In the genomic region with DNA sequence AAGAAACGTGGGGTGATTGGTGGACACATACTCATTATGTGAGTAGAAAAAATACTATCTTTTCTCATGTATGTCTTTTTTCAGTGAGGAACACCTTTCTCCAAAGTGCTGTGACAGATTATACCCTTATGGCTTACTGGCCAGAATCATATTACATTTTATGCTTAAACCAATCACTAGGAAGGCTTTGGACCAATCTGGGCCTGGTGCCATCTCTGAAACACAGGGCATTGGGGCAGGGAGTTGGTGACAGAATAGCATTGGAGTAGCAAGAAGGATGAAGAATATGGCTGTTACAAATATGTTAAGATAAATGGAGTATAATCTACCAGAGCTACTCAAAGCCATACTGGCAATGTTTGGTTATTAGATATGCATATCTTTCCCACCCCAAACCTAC, we compare ENCODE assay signal across 24 cellular contexts. TPM values are rescaled to one million over a fixed set of nuclear protein-coding genes. Genes with fewer than 3 reads are reported as not detected.
A peak's percentile ranks its signal among the peaks of the same experiment; 100 is the strongest.
DNase-seq lines count a peak whose midpoint lies in the region; ATAC-seq, FAIRE-seq and TF ChIP-seq lines count a peak whose summit lies in the region.
"Had no signal": no experiment of that assay in that cellular context is flagged by ENCODE, and none has a peak within 500 bp of the region (broad histone marks: within the 10 kb centered on the region; RNA-seq: fewer than 3 reads in every experiment).

No MANE protein-coding gene starts in this region.

- intact Hi-C loops in right lobe of liver (cut with DNase I) (no loop called here), HepG2 (cut with micrococcal nuclease; ENCODE audit: unreplicated experiment) (no loop called here), gastrocnemius medialis (cut with DNase I; ENCODE audit: low total_unique reads) (no loop called here), kidney (cut with DNase I) (no loop called here)
- intact Hi-C loops in dendritic cell treated with granulocyte-macrophage colony-stimulating factor and Interleukin-4, amounts not matched to agents 40 ng/mL and 50 ng/mL, for 4 days (cut with micrococcal nuclease), result no loop called here

- H4K20me1 ChIP-seq in HepG2 (ENCODE audit: insufficient read depth, low read length), result peaks cover 65% of the 10 kb centered on the region

- 18% methylated on average over 1 of the region's 1 CpG for WGBS in right lobe of liver (ENCODE audit: insufficient coverage, low coverage, low lambda C conversion rate, missing lambda C conversion rate)
- 97% methylated on average over 1 of the region's 1 CpG for WGBS in HepG2 (ENCODE audit: low lambda C conversion rate)
- no CpG with 5 or more reads among the region's 1 CpG for WGBS in HUES64

- no peak overlapping the region for H3K4me3 Mint-ChIP-seq in dendritic cell treated with granulocyte-macrophage colony-stimulating factor and Interleukin-4, amounts not matched to agents 40 ng/mL and 50 ng/mL, for 4 days
- H3K4me3 Mint-ChIP-seq: activated CD8-positive, alpha-beta T cell treated with anti-CD3 and anti-CD28 coated beads for 36 hours; activated naive CD8-positive, alpha-beta T cell treated with anti-CD3 and anti-CD28 coated beads for 36 hours; brain; immature natural killer cell had no signal

- FAIRE-seq in HepG2 (lab: Jason Lieb, UNC) (no peak), kidney (lab: Jason Lieb, UNC) (no peak)

- no peak overlapping the region for H3K27ac ChIP-seq in right lobe of liver
- no peak overlapping the region for H3K27ac ChIP-seq in HepG2 (ENCODE audit: extremely low read length, insufficient read depth, low read length)
- peak overlapping the region; percentile 76 for H3K27ac ChIP-seq in HUES64 (ENCODE audit: low read depth, low read length)
- H3K27ac ChIP-seq in gastrocnemius medialis, result peak overlapping the region; percentile 77 to 98 (median 96)
- H3K27ac ChIP-seq in kidney (ENCODE audit: low read depth in 2 of 2, low read length in 2 of 2), result no peak overlapping the region

- H3K4me3 ChIP-seq in right lobe of liver (no peak overlapping the region), HepG2 (replicated peaks in 1 of 3; ENCODE audit: insufficient read depth in 1 of 3, low read depth in 2 of 3, low read length in 3 of 3) (no peak overlapping the region), HUES64 (ENCODE audit: low read length) (no peak overlapping the region; the same call in 1 of the 2 replicates), gastrocnemius medialis (peak overlapping the region in 1 of 4 donors; percentile 1), kidney (ENCODE audit: low read length in 2 of 2) (no peak overlapping the region)
- H3K4me3 ChIP-seq: MG63, spleen, upper lobe of left lung had no signal

- H3K27me3 ChIP-seq in right lobe of liver, result no peaks in the 10 kb centered on the region
- no peaks in the 10 kb centered on the region for H3K27me3 ChIP-seq in HepG2 (ENCODE audit: control insufficient read depth in 1 of 2, insufficient read depth in 2 of 2, low read length in 2 of 2)
- no peaks in the 10 kb centered on the region for H3K27me3 ChIP-seq in HUES64 (ENCODE audit: insufficient read depth, low read length)
- no peaks in the 10 kb centered on the region for H3K27me3 ChIP-seq in gastrocnemius medialis
- H3K27me3 ChIP-seq: MG63, spleen, upper lobe of left lung had no signal

- H3K9ac ChIP-seq in HepG2 (ENCODE audit: insufficient read depth, low read depth, low read length) (no peak overlapping the region), HUES64 (ENCODE audit: low read depth, low read length) (no peak overlapping the region; the same call in 1 of the 2 replicates), kidney (ENCODE audit: low read length in 2 of 2) (no peak overlapping the region)

- peaks cover 0 to 14% (median 0%) of the 10 kb centered on the region in 4 donors for H3K36me3 ChIP-seq in right lobe of liver
- H3K36me3 ChIP-seq in HepG2 (replicated peaks in 1 of 2; ENCODE audit: control insufficient read depth in 1 of 2, insufficient read depth in 2 of 2, low read length in 2 of 2), result peaks cover 0 to 16% of the 10 kb centered on the region in 2 experiments; a peak in 3 of 5 replicates
- H3K36me3 ChIP-seq in HUES64 (ENCODE audit: insufficient read depth, low read length), result peaks cover 24% of the 10 kb centered on the region
- H3K36me3 ChIP-seq in gastrocnemius medialis, result peaks cover 0 to 6% of the 10 kb centered on the region in 2 donors
- H3K36me3 ChIP-seq in kidney (ENCODE audit: control insufficient read depth in 1 of 2, insufficient read depth in 2 of 2, low read length in 2 of 2), result peaks cover 0 to 4% of the 10 kb centered on the region in 2 donors

- H3K9me3 Mint-ChIP-seq in dendritic cell treated with granulocyte-macrophage colony-stimulating factor and Interleukin-4, amounts not matched to agents 40 ng/mL and 50 ng/mL, for 4 days, result no peaks in the 10 kb centered on the region
- H3K9me3 Mint-ChIP-seq: immature natural killer cell had no signal

- peak; percentile 6 to 53 (median 41) for ATAC-seq in right lobe of liver
- no peak for ATAC-seq in HepG2
- ATAC-seq in gastrocnemius medialis, result no peak
- ATAC-seq: activated CD8-positive, alpha-beta T cell treated with anti-CD3 and anti-CD28 coated beads for 36 hours had no signal

- TF ChIP-seq CTCF in right lobe of liver (IDR thresholded peaks at IDR 0.05) (no peak), HepG2 (CRISPR knock-in tag; IDR thresholded peaks at IDR 0.05) (no peak), gastrocnemius medialis (IDR thresholded peaks at IDR 0.05 in 4 of 5, conservative IDR thresholded peaks at IDR 0.05 in 1 of 5) (no peak), kidney (IDR thresholded peaks at IDR 0.05; ENCODE audit: borderline replicate concordance, extremely low read depth, insufficient read depth) (no peak)

- no peak for TF ChIP-seq EP300 in HepG2 (IDR thresholded peaks at IDR 0.05; ENCODE audit: low read depth in 2 of 2, low read length in 2 of 2)
- TF ChIP-seq EP300 in HepG2 (CRISPR knock-in tag; IDR thresholded peaks at IDR 0.05; ENCODE audit: borderline replicate concordance), result no peak

- TF ChIP-seq RAD21 in HepG2 (CRISPR knock-in tag; IDR thresholded peaks at IDR 0.05), result no peak

- no peaks in the 10 kb centered on the region for H3K9me3 ChIP-seq in right lobe of liver
- H3K9me3 ChIP-seq in HepG2 (ENCODE audit: low read length), result no peaks in the 10 kb centered on the region
- H3K9me3 ChIP-seq in HUES64 (ENCODE audit: insufficient read depth, low read depth, low read length), result no peaks in the 10 kb centered on the region
- H3K9me3 ChIP-seq in gastrocnemius medialis, result no peaks in the 10 kb centered on the region
- H3K9me3 ChIP-seq in kidney (ENCODE audit: control insufficient read depth in 1 of 2, low read length in 2 of 2), result no peaks in the 10 kb centered on the region
- H3K9me3 ChIP-seq: MG63, spleen, upper lobe of left lung had no signal

- peak overlapping the region; percentile 83 for H3K27ac Mint-ChIP-seq in dendritic cell treated with granulocyte-macrophage colony-stimulating factor and Interleukin-4, amounts not matched to agents 40 ng/mL and 50 ng/mL, for 4 days
- H3K27ac Mint-ChIP-seq: activated naive CD8-positive, alpha-beta T cell treated with anti-CD3 and anti-CD28 coated beads for 36 hours; brain had no signal

- H3K36me3 Mint-ChIP-seq in dendritic cell treated with granulocyte-macrophage colony-stimulating factor and Interleukin-4, amounts not matched to agents 40 ng/mL and 50 ng/mL, for 4 days (ENCODE audit: low read depth), result peaks cover 31% of the 10 kb centered on the region

- no peak for TF ChIP-seq POLR2A in right lobe of liver (IDR thresholded peaks at IDR 0.05)
- TF ChIP-seq POLR2A in HepG2 (IDR thresholded peaks at IDR 0.05; ENCODE audit: insufficient read depth in 1 of 2, low read depth in 2 of 2, low read length in 2 of 2), result no peak
- TF ChIP-seq POLR2A in gastrocnemius medialis (IDR thresholded peaks at IDR 0.05), result no peak

- CTCF ChIA-PET in HepG2 (lab: Yijun Ruan, JAX; ENCODE audit: low intra/inter-chr PET ratio, low total read pairs), result no interaction called here

- H3K4me1 ChIP-seq in right lobe of liver (peaks cover 0 to 88% (median 19%) of the 10 kb centered on the region in 4 donors), HepG2 (ENCODE audit: insufficient read depth, low read length) (peaks cover 62% of the 10 kb centered on the region), HUES64 (ENCODE audit: insufficient read depth, low read length) (peaks cover 81% of the 10 kb centered on the region), gastrocnemius medialis (peaks cover 83 to 86% of the 10 kb centered on the region in 2 donors), kidney (ENCODE audit: control insufficient read depth in 1 of 2, insufficient read depth in 1 of 2, low read depth in 1 of 2, low read length in 2 of 2) (peaks cover 14 to 28% of the 10 kb centered on the region in 2 donors)

- H3K27me3 Mint-ChIP-seq in dendritic cell treated with granulocyte-macrophage colony-stimulating factor and Interleukin-4, amounts not matched to agents 40 ng/mL and 50 ng/mL, for 4 days, result no peaks in the 10 kb centered on the region
- H3K27me3 Mint-ChIP-seq: activated CD8-positive, alpha-beta T cell treated with anti-CD3 and anti-CD28 coated beads for 36 hours; activated naive CD8-positive, alpha-beta T cell treated with anti-CD3 and anti-CD28 coated beads for 36 hours; brain had no signal

- no peak for DNase-seq in right lobe of liver
- no peak for DNase-seq in HepG2 (ENCODE audit: low spot score)
- DNase-seq in gastrocnemius medialis, result no peak
- DNase-seq in RKO (ENCODE audit: low spot score), result no peak
- no peak for DNase-seq in kidney
- DNase-seq in HK-2 (ENCODE audit: unreplicated experiment), result no peak
- DNase-seq: activated CD4-positive, CD25-positive, alpha-beta regulatory T cell; activated CD8-positive, alpha-beta T cell treated with anti-CD3 and anti-CD28 coated beads for 36 hours; activated naive CD8-positive, alpha-beta T cell treated with anti-CD3 and anti-CD28 coated beads for 36 hours; activated T-cell treated with anti-CD3 and anti-CD28 coated beads, Interleukin-2, amount 50 U/mL, for 48 hours; COR-L47; cortex of kidney; EL; head of caudate nucleus; immature natural killer cell; MG63; NCI-H1436; NCI-H2227 treated with DMSO at 0.1 percent for 48 hours; spleen; stimulated activated CD4-positive, alpha-beta T cell treated with anti-CD3 and anti-CD28 coated beads, Interleukin-4, amount 100 ng/mL, for 24 hours; upper lobe of left lung had no signal

- no peak overlapping the region for H3K4me2 ChIP-seq in HepG2 (ENCODE audit: low read depth, low read length)

- no peak overlapping the region for H2AFZ ChIP-seq in HepG2 (ENCODE audit: low read length)

- H3K79me2 ChIP-seq in HepG2 (ENCODE audit: insufficient read depth, low read length), result peaks cover 95% of the 10 kb centered on the region

- POLR2A ChIA-PET in HepG2 (lab: Yijun Ruan, JAX), result interaction anchor here (2.0 to 6.5 kb wide), 2 partner anchors 10 to 153 kb away, joined by 6 to 47 read pairs; a partner anchor contains a TSS

- peaks cover 73% of the 10 kb centered on the region for H3K4me1 Mint-ChIP-seq in dendritic cell treated with granulocyte-macrophage colony-stimulating factor and Interleukin-4, amounts not matched to agents 40 ng/mL and 50 ng/mL, for 4 days (ENCODE audit: low read depth)

- no TSS peak for BruUV-seq in HepG2 (replicated peaks; lab: Mats Ljungman, UMichigan)

- in situ Hi-C loops in HepG2 (cut with HindIII; ENCODE audit: extremely low pct_ligation_motif_present, low pct_unique_long_range_greater_than_20kb) (loop anchor here (5.0 kb wide), 1 partner anchor 155 kb away; no protein-coding TSS in a partner anchor), gastrocnemius medialis (cut with MboI; ENCODE audit: low sequenced_read_pairs in 4 of 4) (loop anchor here in 2 of 4 donors (10.0 to 25.0 kb wide), 2 partner anchors 157 to 165 kb away; no protein-coding TSS in a partner anchor)

RNA-seq across cellular contexts. Expression of a gene that starts 10.2 kb away (rescaled TPM):
- 100 to 1,000 TPM; 276 to 691 (median 425) TPM for total RNA-seq in right lobe of liver
- total RNA-seq in HepG2 (2016; rRNA removed; fragmentation: Illumina TruSeq; extraction: Trizol), result 134 and 210 TPM in 2 replicates
- 83.7 and 93.6 TPM in 2 replicates for total RNA-seq in HepG2 (2016; cell fraction: cytosol; rRNA removed; fragmentation: Illumina TruSeq; extraction: Trizol; ENCODE audit: low read depth)
- 123 and 218 TPM in 2 replicates for total RNA-seq in HepG2 (2016; cell fraction: insoluble cytoplasmic fraction; rRNA removed; fragmentation: Illumina TruSeq; extraction: Trizol)
- 85.1 and 86.4 TPM in 2 replicates for total RNA-seq in HepG2 (2016; cell fraction: membrane; rRNA removed; fragmentation: Illumina TruSeq; extraction: Trizol)
- total RNA-seq in HepG2 (2016; cell fraction: nucleus; rRNA removed; fragmentation: Illumina TruSeq; extraction: Trizol), result 79.9 and 81.8 TPM in 2 replicates
- polyA plus RNA-seq in HepG2 (2011; rRNA removed), result 80.1 and 96.0 TPM in 2 replicates
- polyA plus RNA-seq in HepG2 (2011; cell fraction: cytosol; rRNA removed), result 34.2 and 64.5 TPM in 2 replicates
- 28.2 and 36.8 TPM in 2 replicates for polyA plus RNA-seq in HepG2 (2011; cell fraction: nucleus; rRNA removed)
- 164 and 194 TPM in 2 replicates for polyA plus RNA-seq in HepG2 (2012)
- 27.9 and 31.2 TPM in 2 replicates for polyA plus RNA-seq in HepG2 (2016; cell fraction: cytosol; fragmentation: Illumina TruSeq; extraction: Trizol; ENCODE audit: low read depth)
- 183 and 197 TPM in 2 replicates for polyA plus RNA-seq in HepG2 (2016; cell fraction: insoluble cytoplasmic fraction; fragmentation: Illumina TruSeq; extraction: Trizol; ENCODE audit: low read depth)
- polyA plus RNA-seq in HepG2 (2016; cell fraction: membrane; fragmentation: Illumina TruSeq; extraction: Trizol; ENCODE audit: low read depth), result 56.9 and 57.3 TPM in 2 replicates
- polyA plus RNA-seq in HepG2 (2016; cell fraction: nucleus; fragmentation: Illumina TruSeq; extraction: Trizol; ENCODE audit: insufficient read depth, low read depth), result 78.5 and 87.8 TPM in 2 replicates
- polyA minus RNA-seq in HepG2 (2011; rRNA and poly(A)+ RNA removed; ENCODE audit: low replicate concordance), result 11.5 and 14.4 TPM in 2 replicates
- 103 and 130 TPM in 2 replicates for polyA minus RNA-seq in HepG2 (2011; cell fraction: cytosol; rRNA and poly(A)+ RNA removed)
- 119 and 170 TPM in 2 replicates for polyA minus RNA-seq in HepG2 (2011; cell fraction: nucleus; rRNA and poly(A)+ RNA removed)
- polyA plus RNA-seq in HUES64 (2013, experiment 1 of 2), result 378 TPM
- 401 TPM for polyA plus RNA-seq in HUES64 (2013, experiment 2 of 2)
- 100 to 1,000 TPM; 398 to 784 (median 580) TPM for total RNA-seq in gastrocnemius medialis
- total RNA-seq in kidney, result 140 TPM
- polyA plus RNA-seq in kidney (ENCODE audit: insufficient read depth, low read depth, low replicate concordance), result 118 TPM

Comparison
In these comparisons a context has a peak if more than half of its experiments do, and no peak if none do; other contexts are left out.
1. ATAC-seq: peak in right lobe of liver (4 of 4); none in HepG2 (single experiment) and gastrocnemius medialis (0 of 2).
2. H3K27ac ChIP-seq: peak in HUES64 (single experiment) and gastrocnemius medialis (4 of 4); none in right lobe of liver (0 of 3), HepG2 (single experiment) and kidney (0 of 2).